In the genomic region with DNA sequence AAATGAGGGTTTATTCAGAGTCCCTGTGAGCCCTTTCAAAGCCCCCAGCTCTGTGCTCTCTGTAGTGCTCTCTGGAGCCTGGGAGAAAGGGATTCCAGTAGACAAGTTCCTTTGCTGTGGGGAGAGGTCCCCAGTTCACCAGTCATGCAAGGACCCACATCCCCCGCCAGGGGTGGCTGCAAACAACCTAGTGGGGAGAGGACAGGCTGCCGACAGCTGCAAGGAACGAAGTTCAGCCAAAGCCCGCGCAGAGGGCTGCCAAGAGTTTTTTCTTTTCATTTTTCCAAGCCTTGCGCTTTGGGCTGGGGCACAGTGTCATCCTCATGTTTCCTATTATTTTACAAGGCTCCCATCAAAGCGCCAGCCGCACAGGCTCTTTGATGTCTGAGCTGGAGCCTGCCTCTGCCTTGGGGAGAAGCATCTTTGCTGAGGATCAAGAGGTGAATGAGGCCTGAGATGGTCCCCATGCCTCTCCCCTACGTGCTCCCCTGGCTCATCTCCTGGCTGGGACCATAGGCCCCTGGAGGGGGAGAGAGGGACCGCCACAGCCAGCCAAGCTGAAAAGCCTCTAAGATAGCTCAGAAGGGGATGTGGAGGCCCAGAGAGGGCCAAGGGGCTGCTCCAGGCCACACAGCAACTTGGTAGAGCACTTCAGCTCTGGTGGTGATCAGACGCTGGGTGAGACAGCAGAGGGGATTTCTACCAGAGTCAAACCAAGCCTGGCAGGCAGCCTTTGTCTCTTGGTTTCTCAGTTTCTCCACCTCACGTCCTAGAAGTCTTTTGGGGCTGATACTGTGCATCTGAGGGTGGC, we compare ENCODE assay signal across 9 cellular contexts. TPM values are rescaled to one million over a fixed set of nuclear protein-coding genes. Genes with fewer than 3 reads are reported as not detected.
A peak's percentile ranks its signal among the peaks of the same experiment; 100 is the strongest.
DNase-seq lines count a peak whose midpoint lies in the region; ATAC-seq and TF ChIP-seq lines count a peak whose summit lies in the region.
"Had no signal": no experiment of that assay in that cellular context is flagged by ENCODE, and none has a peak within 500 bp of the region (broad histone marks: within the 10 kb centered on the region; RNA-seq: fewer than 3 reads in every experiment).

No MANE protein-coding gene starts in this region.

- H3K36me3 ChIP-seq in SK-N-MC (ENCODE audit: insufficient read depth, low read length) = no peaks in the 10 kb centered on the region

- DNase-seq in SK-N-MC (ENCODE audit: low read depth, low spot score) (no peak), right cardiac atrium (peak; percentile 82 to 93 (median 92)), stromal cell of bone marrow (ENCODE audit: low read depth) (peak; percentile 18), HuH-7.5 (ENCODE audit: low spot score) (no peak), HEK293T (ENCODE audit: extremely low spot score) (no peak)

- H3K9ac ChIP-seq in SK-N-MC (ENCODE audit: insufficient read length) = no peak overlapping the region
- H3K9ac ChIP-seq: KMS-11 had no signal

- POLR2A ChIA-PET in HEK293T (lab: Yijun Ruan, JAX) = no interaction called here

- H3K4me3 ChIP-seq in SK-N-MC = no peak overlapping the region
- no peak overlapping the region for H3K4me3 ChIP-seq in right cardiac atrium (ENCODE audit: low read length)

- CTCF ChIA-PET in HEK293T (lab: Yijun Ruan, JAX) = interaction anchor here (1.2 kb wide), 1 partner anchor 110 kb away, joined by 4 read pairs; no protein-coding TSS in a partner anchor

- H3K9me3 ChIP-seq in SK-N-MC (ENCODE audit: low read depth, low read length) (no peaks in the 10 kb centered on the region), right cardiac atrium (ENCODE audit: control insufficient read depth, low read length) (no peaks in the 10 kb centered on the region)

- peaks cover 30% of the 10 kb centered on the region for H3K4me1 ChIP-seq in right cardiac atrium (ENCODE audit: control insufficient read depth, insufficient read depth, low read length)

- intact Hi-C loops in right cardiac atrium (cut with DNase I) = loop anchor here (5.0 to 10.0 kb wide), 2 partner anchors 62 to 65 kb away; no protein-coding TSS in a partner anchor

- WGBS in right cardiac atrium = 27% methylated on average over 12 of the region's 12 CpGs

- no peaks in the 10 kb centered on the region for H3K27me3 ChIP-seq in right cardiac atrium (ENCODE audit: control insufficient read depth, insufficient read depth)

- H3K27ac ChIP-seq in SK-N-MC (peak overlapping the region; percentile 22; the same call in 1 of the 2 replicates), right cardiac atrium (ENCODE audit: low read length) (peak overlapping the region; percentile 69)
- H3K27ac ChIP-seq: KMS-11 had no signal

- ATAC-seq in GM21576 (IDR thresholded peaks at IDR 0.05; ENCODE audit: unreplicated experiment) = peak; percentile 45
- ATAC-seq in right cardiac atrium = peak; percentile 77 to 80
- ATAC-seq in GM18858 (IDR thresholded peaks at IDR 0.05; ENCODE audit: unreplicated experiment) = no peak
- ATAC-seq in HG03457 (IDR thresholded peaks at IDR 0.05; ENCODE audit: unreplicated experiment) = no peak

TF ChIP-seq in HEK293T, 16 proteins besides CTCF, POLR2A, EP300 and RAD21:
- TF ChIP-seq BHLHE40 (IDR thresholded peaks at IDR 0.05; ENCODE audit: borderline replicate concordance) (no peak), ELF4 (IDR thresholded peaks at IDR 0.05) (no peak)

RNA-seq across cellular contexts. Expression of a gene that starts 50.5 kb away (rescaled TPM):
- 100 to 1,000 TPM; 552 to 675 (median 584) TPM for total RNA-seq in right cardiac atrium
- polyA plus RNA-seq in right cardiac atrium = 625 TPM

Comparison
In these comparisons a context has a peak if more than half of its experiments do, and no peak if none do; other contexts are left out.
1. ATAC-seq: peak in GM21576 (single experiment) and right cardiac atrium (2 of 2); none in GM18858 (single experiment) and HG03457 (single experiment).
2. DNase-seq: peak in right cardiac atrium (3 of 3) and stromal cell of bone marrow (single experiment); none in SK-N-MC (single experiment), HuH-7.5 (single experiment) and HEK293T (single experiment).